In genomic region chr7:133408212-133408611, GRCh38 we compare ENCODE assay signal across 22 cellular contexts.
DNase-seq lines count a peak whose midpoint lies in the region; ATAC-seq, FAIRE-seq and TF ChIP-seq lines count a peak whose summit lies in the region.
"Had no signal": no experiment of that assay in that cellular context is flagged by ENCODE, and none has a peak within 500 bp of the region (broad histone marks: within the 10 kb centered on the region; RNA-seq: fewer than 3 reads in every experiment).

No MANE protein-coding gene starts in this region.

- H3K4me3 Mint-ChIP-seq in mesothelial cell of epicardium: no peak overlapping the region
- H3K4me3 Mint-ChIP-seq: CD14-positive monocyte; CD4-positive, alpha-beta memory T cell; CD4-positive, CD25-positive, alpha-beta regulatory T cell; CD8-positive, alpha-beta memory T cell had no signal

- H3K18ac ChIP-seq in H1 (ENCODE audit: extremely low read depth, low read length): no peak overlapping the region

- DNase-seq in GM12891 (ENCODE audit: insufficient read length, low spot score) (no peak), K562 (ENCODE audit: extremely low read depth in 1 of 4, low spot score in 3 of 4) (no peak), H1 (ENCODE audit: low read depth in 1 of 2, low spot score in 2 of 2) (no peak), mesothelial cell of epicardium (ENCODE audit: low spot score in 2 of 2, unreplicated experiment in 2 of 2) (no peak), DMS 273 (lab: John Stamatoyannopoulos, UW; ENCODE audit: unreplicated experiment) (no peak), kidney tubule cell (ENCODE audit: low spot score) (no peak)
- DNase-seq: 8988T; ACHN; BE2C; C1 segment of cervical spinal cord; CD4-positive, alpha-beta memory T cell; CD4-positive, CD25-positive, alpha-beta regulatory T cell; CD8-positive, alpha-beta memory T cell; COR-L47; DMS79 treated with DMSO at 0.1 percent for 48 hours; GF-D8 had no signal

- peak overlapping the region; percentile 42 for H3K56ac ChIP-seq in H1 (replicated peaks; ENCODE audit: insufficient read length, low read depth, low read length)

- H3K9me3 ChIP-seq in HEK293 (ENCODE audit: control insufficient read depth, insufficient read depth, low read depth, low read length): no peaks in the 10 kb centered on the region
- H3K9me3 ChIP-seq in K562 (replicated peaks; ENCODE audit: control insufficient read depth, insufficient read depth, low read depth, low read length): no peaks in the 10 kb centered on the region
- H3K9me3 ChIP-seq in H1 (ENCODE audit: insufficient read depth in 2 of 2, low read depth in 1 of 2, low read length in 1 of 2): no peaks in the 10 kb centered on the region
- H3K9me3 ChIP-seq: BE2C, BLaER1 had no signal

- no peak overlapping the region for H2AFZ ChIP-seq in K562 (ENCODE audit: low read depth, low read length)
- no peak overlapping the region for H2AFZ ChIP-seq in H1 (ENCODE audit: low read length)

- no peaks in the 10 kb centered on the region for H3K9me1 ChIP-seq in K562 (ENCODE audit: control insufficient read depth, insufficient read depth, low read length)

- no peak overlapping the region for H2AK5ac ChIP-seq in H1 (ENCODE audit: low read depth, low read length)

- TF ChIP-seq EP300 in K562 (IDR thresholded peaks at IDR 0.05; ENCODE audit: low read length): no peak
- no peak for TF ChIP-seq EP300 in H1 (IDR thresholded peaks at IDR 0.05; ENCODE audit: borderline replicate concordance in 1 of 2, low read depth in 2 of 2, low read length in 2 of 2)

- H3K9me3 Mint-ChIP-seq in mesothelial cell of epicardium: peaks cover 6% of the 10 kb centered on the region

- H3K27ac ChIP-seq in HEK293 (ENCODE audit: extremely low read depth, low read depth, low read length): no peak overlapping the region
- H3K27ac ChIP-seq in K562 (ENCODE audit: extremely low read depth, low read depth, low read length): no peak overlapping the region
- no peak overlapping the region for H3K27ac ChIP-seq in H1 (ENCODE audit: low read depth, low read length)
- H3K27ac ChIP-seq: BLaER1 had no signal

- peaks cover 7% of the 10 kb centered on the region; the same call in 1 of the 2 replicates for H3K23me2 ChIP-seq in H1 (ENCODE audit: low read depth, low read length)

- H3K27me3 ChIP-seq in K562 (ENCODE audit: control insufficient read depth in 2 of 2, insufficient read depth in 2 of 2, low read length in 2 of 2) (no peaks in the 10 kb centered on the region), H1 (replicated peaks in 1 of 4; ENCODE audit: control insufficient read depth in 3 of 4, extremely low read depth in 1 of 4, insufficient read depth in 3 of 4, low read length in 3 of 4) (no peaks in the 10 kb centered on the region)
- H3K27me3 ChIP-seq: BE2C, BLaER1 had no signal

- H3K4me3 ChIP-seq in HEK293 (ENCODE audit: low read depth, low read length) (no peak overlapping the region), K562 (no peak overlapping the region), H1 (ENCODE audit: extremely low read depth in 1 of 4, insufficient read depth in 2 of 4, low read depth in 3 of 4, low read length in 4 of 4) (no peak overlapping the region)
- H3K4me3 ChIP-seq: BLaER1 had no signal

- H3K14ac ChIP-seq in H1 (ENCODE audit: insufficient read length): no peak overlapping the region

- no peak overlapping the region for H2BK5ac ChIP-seq in H1 (ENCODE audit: low read depth, low read length)

- no peaks in the 10 kb centered on the region for H3K27me3 Mint-ChIP-seq in mesothelial cell of epicardium (ENCODE audit: low read depth)
- H3K27me3 Mint-ChIP-seq: CD4-positive, alpha-beta memory T cell; CD4-positive, CD25-positive, alpha-beta regulatory T cell had no signal

- intact Hi-C loops in K562 (cut with micrococcal nuclease): no loop called here

- no peak overlapping the region for H4K91ac ChIP-seq in H1 (replicated peaks; ENCODE audit: insufficient read length, low read length)

- H3K4ac ChIP-seq in H1 (replicated peaks; ENCODE audit: insufficient read length, low read depth, low read length): no peak overlapping the region

- H3K4me1 ChIP-seq in HEK293 (ENCODE audit: control insufficient read depth, insufficient read depth, low read length) (no peaks in the 10 kb centered on the region), K562 (replicated peaks in 1 of 2; ENCODE audit: control insufficient read depth in 2 of 2, insufficient read depth in 2 of 2, low read length in 2 of 2) (no peaks in the 10 kb centered on the region), H1 (replicated peaks in 1 of 4; ENCODE audit: control insufficient read depth in 3 of 4, insufficient read depth in 4 of 4, low read length in 3 of 4) (no peaks in the 10 kb centered on the region)
- H3K4me1 ChIP-seq: BLaER1 had no signal

- H3K36me3 Mint-ChIP-seq in mesothelial cell of epicardium: no peaks in the 10 kb centered on the region

- H2BK20ac ChIP-seq in H1 (ENCODE audit: low read length): no peak overlapping the region

- 31% methylated on average over 2 of the region's 2 CpGs for WGBS in K562 (ENCODE audit: insufficient coverage, low coverage, missing lambda C conversion rate)
- WGBS in H1 (ENCODE audit: extremely low coverage in 1 of 2, insufficient coverage in 1 of 2, insufficient read length in 1 of 2, insufficient replicate concordance in 2 of 2, low coverage in 1 of 2, low lambda C conversion rate in 2 of 2, missing lambda C conversion rate in 1 of 2), 2 experiments: 76% methylated on average over 2 of the region's 2 CpGs; no CpG with 5 or more reads in 1 of the 2 experiments

- BruUV-seq in K562 (replicated peaks; lab: Mats Ljungman, UMichigan): no TSS peak

- no peak overlapping the region for H2BK120ac ChIP-seq in H1 (replicated peaks; ENCODE audit: low read depth, low read length)

- no peak overlapping the region for H3K27ac Mint-ChIP-seq in mesothelial cell of epicardium
- H3K27ac Mint-ChIP-seq: CD4-positive, alpha-beta memory T cell; CD4-positive, CD25-positive, alpha-beta regulatory T cell; CD8-positive, alpha-beta memory T cell had no signal

- TF ChIP-seq CTCF in HEK293 (tag by site-specific recombination; IDR thresholded peaks at IDR 0.05) (no peak), K562 (IDR thresholded peaks at IDR 0.05 in 2 of 3, conservative IDR thresholded peaks at IDR 0.05 in 1 of 3; ENCODE audit: insufficient read depth in 2 of 3, low read depth in 1 of 3, low read length in 3 of 3) (no peak), H1 (IDR thresholded peaks at IDR 0.05; ENCODE audit: control extremely low read depth in 1 of 3, insufficient read depth in 1 of 3, low read depth in 1 of 3, low read length in 3 of 3) (no peak), mesothelial cell of epicardium (IDR thresholded peaks at IDR 0.05; ENCODE audit: unreplicated experiment) (no peak)

- POLR2A ChIA-PET in HEK293 (lab: Yijun Ruan, JAX): no interaction called here
- POLR2A ChIA-PET in K562 (lab: Yijun Ruan, JAX): interaction anchor here (1.0 kb wide), 1 partner anchor 14 kb away, joined by 4 read pairs; no protein-coding TSS in a partner anchor
- POLR2A ChIA-PET in H1 (lab: Charles Lee; ENCODE audit: partially characterized antibody): no interaction called here

- H2BK15ac ChIP-seq in H1 (ENCODE audit: low read length): no peak overlapping the region

- no peak overlapping the region for H4K5ac ChIP-seq in H1 (ENCODE audit: insufficient read length, low read depth, low read length)

- H3K79me2 ChIP-seq in K562 (ENCODE audit: control insufficient read depth, insufficient read depth, low read length): no peaks in the 10 kb centered on the region
- no peaks in the 10 kb centered on the region for H3K79me2 ChIP-seq in H1 (ENCODE audit: control insufficient read depth in 1 of 2, insufficient read depth in 2 of 2, low read length in 2 of 2)

- no peak for TF ChIP-seq POLR2A in GM12891 (IDR thresholded peaks at IDR 0.05; ENCODE audit: low read depth, low read length)
- TF ChIP-seq POLR2A in K562 (conservative IDR thresholded peaks at IDR 0.05): no peak
- TF ChIP-seq POLR2A in H1 (IDR thresholded peaks at IDR 0.05; ENCODE audit: control extremely low read depth in 1 of 2, low read depth in 2 of 2, low read length in 2 of 2): no peak

- in situ Hi-C loops in K562 (cut with MboI): no loop called here

- H3K79me1 ChIP-seq in H1 (ENCODE audit: low read depth, low read length): peaks cover 6% of the 10 kb centered on the region; the same call in 1 of the 2 replicates

- no peak overlapping the region for H4K8ac ChIP-seq in H1 (ENCODE audit: extremely low read depth, insufficient read depth, low read length)

- H3K9ac ChIP-seq in K562 (ENCODE audit: insufficient read depth in 1 of 2, low read depth in 2 of 2, low read length in 2 of 2) (no peak overlapping the region), H1 (replicated peaks in 1 of 4; ENCODE audit: extremely low read depth in 1 of 4, low read depth in 3 of 4, low read length in 3 of 4) (no peak overlapping the region)
- H3K9ac ChIP-seq: BLaER1 had no signal

- H3K36me3 ChIP-seq in HEK293 (ENCODE audit: control insufficient read depth in 2 of 2, insufficient read depth in 1 of 2, low read length in 2 of 2) (no peaks in the 10 kb centered on the region), K562 (ENCODE audit: control insufficient read depth, insufficient read depth, low read length) (no peaks in the 10 kb centered on the region), H1 (ENCODE audit: control insufficient read depth in 2 of 4, insufficient read depth in 4 of 4, low read length in 3 of 4) (no peaks in the 10 kb centered on the region)
- H3K36me3 ChIP-seq: BE2C had no signal

- H3K23ac ChIP-seq in H1 (ENCODE audit: insufficient read length): no peak overlapping the region

- ATAC-seq in K562 (no peak), HG03159 (IDR thresholded peaks at IDR 0.05; ENCODE audit: unreplicated experiment) (no peak)

- FAIRE-seq in GM12891 (lab: Jason Lieb, UNC): peak; percentile 62
- FAIRE-seq in K562 (lab: Jason Lieb, UNC): no peak
- no peak for FAIRE-seq in H1 (lab: Jason Lieb, UNC)
- FAIRE-seq: A204.1, G401.6 had no signal

- no peak overlapping the region for H3K4me2 ChIP-seq in K562 (ENCODE audit: insufficient read depth, low read length)
- H3K4me2 ChIP-seq in H1 (ENCODE audit: insufficient read depth in 1 of 2, low read depth in 2 of 2, low read length in 2 of 2): no peak overlapping the region
- H3K4me2 ChIP-seq: BLaER1 had no signal

- TF ChIP-seq RAD21 in K562 (CRISPR knock-in tag; conservative IDR thresholded peaks at IDR 0.05 in 1 of 2, IDR thresholded peaks at IDR 0.05 in 1 of 2) (no peak), H1 (IDR thresholded peaks at IDR 0.05 in 1 of 2, conservative IDR thresholded peaks at IDR 0.05 in 1 of 2; ENCODE audit: low read depth in 2 of 2, low read length in 2 of 2) (no peak)

- H3K4me1 Mint-ChIP-seq in mesothelial cell of epicardium: peaks cover 5% of the 10 kb centered on the region
- H3K4me1 Mint-ChIP-seq: CD14-positive monocyte had no signal

- no peak overlapping the region for H2BK12ac ChIP-seq in H1 (ENCODE audit: low read depth, low read length)

- H4K20me1 ChIP-seq in K562 (replicated peaks; ENCODE audit: control insufficient read depth, insufficient read depth, low read length) (no peaks in the 10 kb centered on the region; the same call in 1 of the 2 replicates), H1 (replicated peaks in 1 of 2; ENCODE audit: control insufficient read depth in 1 of 2, insufficient read depth in 2 of 2, low read length in 2 of 2) (peaks cover 0 to 2% of the 10 kb centered on the region in 2 experiments)
- H4K20me1 ChIP-seq: BLaER1 had no signal

- CTCF ChIA-PET in HEK293 (lab: Yijun Ruan, JAX): no interaction called here
- CTCF ChIA-PET in K562 (lab: Yijun Ruan, JAX; ENCODE audit: low intra/inter-chr PET ratio): no interaction called here
- CTCF ChIA-PET in H1 (lab: Charles Lee; ENCODE audit: partially characterized antibody): interaction anchor here (1.2 kb wide), 1 partner anchor 65 kb away, joined by 4 read pairs; no protein-coding TSS in a partner anchor
